ENCODE assay signal across 29 cellular contexts in genomic region chr3:171068658-171069057, GRCh38. TPM values are rescaled to one million over a fixed set of nuclear protein-coding genes. Genes with fewer than 3 reads are reported as not detected.
"Had no signal": no experiment of that assay in that cellular context is flagged by ENCODE, and none has a peak within 500 bp of the region (broad histone marks: within the 10 kb centered on the region; RNA-seq: fewer than 3 reads in every experiment).

No MANE protein-coding gene starts in this region.

- H3K4me3 ChIP-seq: colonic mucosa, heart left ventricle, left ventricle myocardium inferior, mucosa of descending colon, psoas muscle, sigmoid colon, skin epidermis, testis, tibial nerve had no signal

- H3K27me3 ChIP-seq: colonic mucosa, heart left ventricle, neutrophil, sigmoid colon, testis, tibial nerve had no signal

- FAIRE-seq: frontal cortex, keratinocyte had no signal

- H3K27ac Mint-ChIP-seq: endodermal cell; stimulated activated naive B cell treated with anti-CD40 and anti-IgM and Interleukin-4, amounts not matched to agents 10 μg/mL and 1 μg/mL and 100 μg/mL, for 72 hours; stimulated activated naive CD8-positive, alpha-beta T cell treated with anti-CD3 and anti-CD28 coated beads, Interleukin-15, amount 100 ng/mL, for 72 hours had no signal

- H3K4me1 ChIP-seq: colonic mucosa, psoas muscle, sigmoid colon, testis, tibial nerve had no signal

- H3K4me3 Mint-ChIP-seq: endodermal cell; naive thymus-derived CD8-positive, alpha-beta T cell; stimulated activated naive B cell treated with anti-CD40 and anti-IgM and Interleukin-4, amounts not matched to agents 10 μg/mL and 1 μg/mL and 100 μg/mL, for 72 hours; stimulated activated naive CD8-positive, alpha-beta T cell treated with anti-CD3 and anti-CD28 coated beads, Interleukin-15, amount 100 ng/mL, for 72 hours had no signal

- H3K9me3 ChIP-seq: colonic mucosa, heart left ventricle, left ventricle myocardium inferior, mucosa of descending colon, neutrophil, psoas muscle, sigmoid colon, testis, tibial nerve had no signal

- H3K27ac ChIP-seq: colonic mucosa, heart left ventricle, left ventricle myocardium inferior, neutrophil, psoas muscle, sigmoid colon, skin epidermis, testis, tibial nerve had no signal

- DNase-seq: colonic mucosa; dermis blood vessel endothelial cell; endodermal cell; heart left ventricle; hippocampal formation; left ventricle myocardium inferior; mammary epithelial cell; mucosa of descending colon; naive thymus-derived CD8-positive, alpha-beta T cell; psoas muscle; retina; sigmoid colon; stimulated activated CD4-positive, alpha-beta T cell treated with anti-CD3 and anti-CD28 coated beads, Interleukin-2, amount 100 ng/mL, for 24 hours; stimulated activated CD4-positive, alpha-beta T cell treated with anti-CD3 and anti-CD28 coated beads, Interleukin-4, amount 100 ng/mL, for 4 hours; stimulated activated naive B cell treated with anti-CD40 and anti-IgM and Interleukin-4, amounts not matched to agents 10 μg/mL and 1 μg/mL and 100 μg/mL, for 72 hours; stimulated activated naive CD8-positive, alpha-beta T cell treated with anti-CD3 and anti-CD28 coated beads, Interleukin-15, amount 100 ng/mL, for 72 hours; testis had no signal

- ATAC-seq: heart left ventricle; mucosa of descending colon; naive thymus-derived CD8-positive, alpha-beta T cell; psoas muscle; stimulated activated naive B cell treated with anti-CD40 and anti-IgM and Interleukin-4, amounts not matched to agents 10 μg/mL and 1 μg/mL and 100 μg/mL, for 72 hours; stimulated activated naive CD8-positive, alpha-beta T cell treated with anti-CD3 and anti-CD28 coated beads, Interleukin-15, amount 100 ng/mL, for 72 hours had no signal

- H3K9me3 Mint-ChIP-seq: endodermal cell; naive thymus-derived CD8-positive, alpha-beta T cell; stimulated activated naive B cell treated with anti-CD40 and anti-IgM and Interleukin-4, amounts not matched to agents 10 μg/mL and 1 μg/mL and 100 μg/mL, for 72 hours; stimulated activated naive CD8-positive, alpha-beta T cell treated with anti-CD3 and anti-CD28 coated beads, Interleukin-15, amount 100 ng/mL, for 72 hours had no signal

- H3K27me3 Mint-ChIP-seq: naive thymus-derived CD8-positive, alpha-beta T cell; stimulated activated naive B cell treated with anti-CD40 and anti-IgM and Interleukin-4, amounts not matched to agents 10 μg/mL and 1 μg/mL and 100 μg/mL, for 72 hours; stimulated activated naive CD8-positive, alpha-beta T cell treated with anti-CD3 and anti-CD28 coated beads, Interleukin-15, amount 100 ng/mL, for 72 hours had no signal

- H3K36me3 Mint-ChIP-seq: stimulated activated naive B cell treated with anti-CD40 and anti-IgM and Interleukin-4, amounts not matched to agents 10 μg/mL and 1 μg/mL and 100 μg/mL, for 72 hours had no signal

- H3K4me1 Mint-ChIP-seq: endodermal cell; stimulated activated naive CD8-positive, alpha-beta T cell treated with anti-CD3 and anti-CD28 coated beads, Interleukin-15, amount 100 ng/mL, for 72 hours had no signal

- H3K36me3 ChIP-seq: colonic mucosa, neutrophil had no signal

RNA-seq across cellular contexts. Expression of gene SLC2A2, which starts 42.1 kb away (rescaled TPM):
- total RNA-seq: cerebellum; dermis blood vessel endothelial cell; frontal cortex; glomerular endothelial cell; heart left ventricle; left ventricle myocardium inferior; mammary epithelial cell; mucosa of descending colon; naive thymus-derived CD8-positive, alpha-beta T cell; osteoblast; psoas muscle; sigmoid colon; subcutaneous adipose tissue; testis; tibial nerve; urinary bladder had no signal
- polyA plus RNA-seq: esophagus; keratinocyte; mammary epithelial cell; naive thymus-derived CD8-positive, alpha-beta T cell; neural cell; sigmoid colon had no signal
